11 cellular contexts compared by ENCODE assay signal in genomic region chr3:138097192-138097829, GRCh38. TPM values are rescaled to one million over a fixed set of nuclear protein-coding genes. Genes with fewer than 3 reads are reported as not detected.
DNase-seq lines count a peak whose midpoint lies in the region; ATAC-seq, FAIRE-seq and TF ChIP-seq lines count a peak whose summit lies in the region.
"Had no signal": no experiment of that assay in that cellular context is flagged by ENCODE, and none has a peak within 500 bp of the region (broad histone marks: within the 10 kb centered on the region; RNA-seq: fewer than 3 reads in every experiment).

No MANE protein-coding gene starts in this region.

- H3K4me3 ChIP-seq in A549 (no peak overlapping the region), NB4 (ENCODE audit: low read depth, low read length) (no peak overlapping the region), esophagus squamous epithelium (no peak overlapping the region)
- H3K4me3 ChIP-seq: GM23248 had no signal

- no peak for TF ChIP-seq EP300 in A549 (IDR thresholded peaks at IDR 0.05)

- no peak for FAIRE-seq in A549 (lab: Jason Lieb, UNC)
- FAIRE-seq: G401.6 had no signal

- DNase-seq in A549 (ENCODE audit: low read depth in 1 of 2, low spot score in 1 of 2) (peak in 1 of 2 experiments; percentile 54), NB4 (ENCODE audit: low read depth) (peak; percentile 11), foreskin keratinocyte (no peak), immature natural killer cell (no peak), HCEC 1CT (no peak), esophagus squamous epithelium (lab: John Stamatoyannopoulos, UW) (no peak)
- DNase-seq: GM23248 had no signal

- H3K27me3 Mint-ChIP-seq in immature natural killer cell (ENCODE audit: low read depth in 3 of 3), result peaks cover 0 to 3% (median 0%) of the 10 kb centered on the region in 3 donors

- H3K9me3 ChIP-seq in A549 (no peaks in the 10 kb centered on the region), esophagus squamous epithelium (no peaks in the 10 kb centered on the region)

- ATAC-seq in A549, result peak; percentile 82 to 91
- ATAC-seq in foreskin keratinocyte, result peak; percentile 92
- no peak for ATAC-seq in GM18870 (IDR thresholded peaks at IDR 0.05; ENCODE audit: unreplicated experiment)

- H3K27ac Mint-ChIP-seq in immature natural killer cell, result no peak overlapping the region

- TF ChIP-seq RAD21 in A549 (conservative IDR thresholded peaks at IDR 0.05 in 1 of 2, IDR thresholded peaks at IDR 0.05 in 1 of 2), result no peak

- TF ChIP-seq POLR2A in A549 (IDR thresholded peaks at IDR 0.05; ENCODE audit: low read length) (no peak), NB4 (IDR thresholded peaks at IDR 0.05; ENCODE audit: extremely low read depth, insufficient read length) (no peak), esophagus squamous epithelium (IDR thresholded peaks at IDR 0.05) (no peak)

- TF ChIP-seq CTCF in A549 (IDR thresholded peaks at IDR 0.05) (no peak; the same call in 2 of the 3 replicates), GM12873 (IDR thresholded peaks at IDR 0.05; ENCODE audit: insufficient read depth, low read depth, low read length, missing control alignments) (peak; percentile 31), NB4 (IDR thresholded peaks at IDR 0.05; ENCODE audit: low read depth, low read length) (peak; percentile 54), foreskin keratinocyte (conservative IDR thresholded peaks at IDR 0.05) (peak; percentile 46), esophagus squamous epithelium (IDR thresholded peaks at IDR 0.05) (peak in 1 of 6 experiments; percentile 22)

- no peaks in the 10 kb centered on the region for H3K9me3 Mint-ChIP-seq in immature natural killer cell

- H3K4me1 ChIP-seq in A549 (peaks cover 4% of the 10 kb centered on the region), foreskin keratinocyte (no peaks in the 10 kb centered on the region), esophagus squamous epithelium (no peaks in the 10 kb centered on the region)

- H3K27ac ChIP-seq in A549 (no peak overlapping the region), foreskin keratinocyte (no peak overlapping the region), esophagus squamous epithelium (no peak overlapping the region)
- H3K27ac ChIP-seq: epithelial cell of prostate, GM23248 had no signal

- CTCF ChIA-PET in A549 (lab: Yijun Ruan, JAX), result interaction anchor here (0.7 to 1.2 kb wide), 7 partner anchors 9 to 47 kb away, joined by 3 to 4 read pairs (median 3); no protein-coding TSS in a partner anchor

- no peak overlapping the region for H3K4me3 Mint-ChIP-seq in immature natural killer cell

- H3K27me3 ChIP-seq in foreskin keratinocyte (no peaks in the 10 kb centered on the region), esophagus squamous epithelium (no peaks in the 10 kb centered on the region)

- no peaks in the 10 kb centered on the region for H3K36me3 Mint-ChIP-seq in immature natural killer cell

- H3K36me3 ChIP-seq in esophagus squamous epithelium, result peaks cover 0 to 58% (median 0%) of the 10 kb centered on the region in 3 donors

- WGBS in A549 (ENCODE audit: missing lambda C conversion rate), result 75% methylated on average over 9 of the region's 10 CpGs
- WGBS in esophagus squamous epithelium, 2 donors, result 73 to 83% methylated on average over 6 to 10 of the region's 10 CpGs

- H3K4me2 ChIP-seq in A549, result no peak overlapping the region

- POLR2A ChIA-PET in A549 (lab: Yijun Ruan, JAX), result no interaction called here

- intact Hi-C loops in esophagus squamous epithelium (cut with DNase I), result no loop called here

- H3K4me1 Mint-ChIP-seq in immature natural killer cell, result no peaks in the 10 kb centered on the region

TF ChIP-seq in A549, 52 proteins besides CTCF, POLR2A, EP300 and RAD21:
- TF ChIP-seq ZC3H11A (IDR thresholded peaks at IDR 0.05) (no peak), ZFP36 (IDR thresholded peaks at IDR 0.05; ENCODE audit: borderline replicate concordance, partially characterized antibody) (no peak), ZNF302 (CRISPR knock-in tag; IDR thresholded peaks at IDR 0.05) (no peak), MAX (IDR thresholded peaks at IDR 0.05) (no peak), FOSL2 (IDR thresholded peaks at IDR 0.05) (no peak), FOSL2 (CRISPR knock-in tag; IDR thresholded peaks at IDR 0.05) (no peak), TFCP2L1 (CRISPR knock-in tag; IDR thresholded peaks at IDR 0.05) (no peak)

RNA-seq across cellular contexts. Expression of gene DZIP1L, which starts 18.1 kb away (rescaled TPM):
- polyA plus RNA-seq in A549 (2011; rRNA removed) (2.7 and 3.1 TPM in 2 replicates), A549 (2017; fragmentation: RNase III; extraction: RNeasy Plus Mini Kit Qiagen cat#74134 plus additional on column Dnase treatment) (5.2 to 7.0 TPM (median 6.9 TPM) in 3 replicates), foreskin keratinocyte (1.7 and 2.0 TPM in 2 replicates), immature natural killer cell (not detected)
- polyA plus RNA-seq in A549 (2012; cell fraction: cytosol; rRNA removed), result 3.0 and 4.5 TPM in 2 replicates
- polyA plus RNA-seq in A549 (2012; cell fraction: nucleus; rRNA removed), result 9.5 and 13.6 TPM in 2 replicates
- 8.3 and 8.4 TPM in 2 replicates for polyA minus RNA-seq in A549 (2011; rRNA and poly(A)+ RNA removed)
- total RNA-seq in foreskin keratinocyte (5.0 and 7.6 TPM in 2 replicates), esophagus squamous epithelium (10 to 100 TPM in 1 of 4 donors, 1 to 10 TPM in 3; 1.7 to 17.4 (median 5.0) TPM)

RNA-seq across cellular contexts. Expression of gene A4GNT, which starts 34.9 kb away (rescaled TPM):
- not detected in 2 replicates for polyA plus RNA-seq in A549 (2011; rRNA removed)
- polyA plus RNA-seq in A549 (2012; cell fraction: cytosol; rRNA removed), result not detected in 2 replicates
- polyA plus RNA-seq in A549 (2012; cell fraction: nucleus; rRNA removed), result not detected in 2 replicates
- not detected in 3 replicates for polyA plus RNA-seq in A549 (2017; fragmentation: RNase III; extraction: RNeasy Plus Mini Kit Qiagen cat#74134 plus additional on column Dnase treatment)
- not detected in 2 replicates for polyA minus RNA-seq in A549 (2011; rRNA and poly(A)+ RNA removed)
- total RNA-seq in foreskin keratinocyte, result not detected in 2 replicates
- polyA plus RNA-seq in foreskin keratinocyte, result not detected in 2 replicates
- not detected for polyA plus RNA-seq in immature natural killer cell
- total RNA-seq in esophagus squamous epithelium, result not detected
- total RNA-seq: GM23248 had no signal
- polyA plus RNA-seq: GM23248 had no signal
